In the genomic region with DNA sequence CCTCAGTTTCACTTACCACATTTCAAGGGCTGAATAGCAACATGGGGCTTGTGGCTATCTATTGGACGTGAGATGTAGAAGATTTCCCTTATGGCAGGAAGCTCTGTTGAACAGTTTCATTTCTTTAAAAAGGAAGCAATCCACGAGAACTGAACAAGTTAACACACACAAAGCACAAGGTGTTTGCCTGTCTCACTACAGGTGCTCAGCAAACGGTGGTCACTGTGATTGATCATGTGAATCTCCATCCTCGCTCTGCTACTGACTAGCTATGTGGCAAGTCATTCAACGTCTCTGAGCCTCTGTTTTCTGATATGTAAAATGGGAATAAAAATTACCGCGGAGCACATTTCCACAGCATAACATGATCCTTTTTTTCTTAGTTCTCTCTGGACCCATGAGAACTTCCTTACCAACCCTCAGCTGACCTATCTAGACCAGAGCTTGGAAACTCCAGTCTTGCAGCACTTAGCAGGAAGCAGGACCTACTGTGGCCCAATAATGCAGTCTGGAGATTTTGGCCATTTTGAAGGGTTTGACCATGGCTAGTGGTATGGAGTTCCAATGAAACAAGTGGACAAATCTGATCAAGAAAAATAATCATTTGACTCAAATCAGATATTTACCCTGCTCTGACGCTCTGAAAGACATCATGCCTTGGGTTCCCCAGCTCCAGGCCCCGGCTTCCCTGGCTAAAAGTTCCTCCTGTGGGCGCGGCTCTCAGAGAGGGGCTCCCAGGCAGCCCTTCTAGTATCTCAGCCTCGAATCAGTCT, we compare ENCODE assay signal across 9 cellular contexts.
DNase-seq lines count a peak whose midpoint lies in the region; ATAC-seq, FAIRE-seq and TF ChIP-seq lines count a peak whose summit lies in the region.
"Had no signal": no experiment of that assay in that cellular context is flagged by ENCODE, and none has a peak within 500 bp of the region (broad histone marks: within the 10 kb centered on the region; RNA-seq: fewer than 3 reads in every experiment).

No MANE protein-coding gene starts in this region.

- H2AFZ ChIP-seq in GM12878 (ENCODE audit: control insufficient read depth, low read depth, low read length) = peak overlapping the region; percentile 40

- TF ChIP-seq RAD21 in GM12878 (IDR thresholded peaks at IDR 0.05; ENCODE audit: insufficient read depth, low read depth, low read length) = no peak

- 38% methylated on average over 12 of the region's 12 CpGs for WGBS in GM12878 (ENCODE audit: insufficient coverage, insufficient replicate concordance, low lambda C conversion rate, missing lambda C conversion rate)

- H3K4me3 ChIP-seq in GM12878 (no peak overlapping the region; the same call in 1 of the 2 replicates), stomach smooth muscle (ENCODE audit: low read length in 2 of 2) (no peak overlapping the region), HAP-1 (no peak overlapping the region), colonic mucosa (no peak overlapping the region)

- CTCF ChIA-PET in GM12878 (lab: Yijun Ruan, JAX) = interaction anchor here (0.8 to 1.8 kb wide), 11 partner anchors 8 to 571 kb away, joined by 3 to 7 read pairs (median 4); no protein-coding TSS in a partner anchor

- POLR2A ChIA-PET in GM12878 (lab: Charles Lee) = interaction anchor here (0.8 to 1.7 kb wide), 12 partner anchors 9 to 279 kb away, joined by 3 to 8 read pairs (median 4); partner anchors contain the start of gene ZFP36L1

- DNase-seq in GM19239 (ENCODE audit: insufficient read length, low spot score) (peak; percentile 54), GM12878 (ENCODE audit: low read depth, low spot score) (peak; percentile 92), HAP-1 (ENCODE audit: low spot score in 2 of 2) (no peak), colonic mucosa (no peak), GOT3 (lab: John Stamatoyannopoulos, UW) (no peak), NCI-H1436 (lab: John Stamatoyannopoulos, UW) (no peak)
- DNase-seq: cerebellar nuclear complex had no signal

- H3K9ac ChIP-seq in GM12878 (ENCODE audit: control insufficient read depth, insufficient read depth, low read length) (peak overlapping the region; percentile 57; the same call in 1 of the 2 replicates), stomach smooth muscle (ENCODE audit: low read length in 2 of 2) (no peak overlapping the region), colonic mucosa (ENCODE audit: low read depth in 2 of 2, low read length in 2 of 2) (no peak overlapping the region)

- FAIRE-seq in GM19239 (lab: Jason Lieb, UNC) (peak; percentile 80), GM12878 (lab: Jason Lieb, UNC) (peak; percentile 94)

- no peaks in the 10 kb centered on the region for H4K20me1 ChIP-seq in GM12878 (ENCODE audit: control insufficient read depth, insufficient read depth)

- in situ Hi-C loops in GM12878 (cut with MboI) = no loop called here
- in situ Hi-C loops in HAP-1 (cut with MboI; ENCODE audit: low sequenced_read_pairs) = no loop called here

- H3K79me2 ChIP-seq in GM12878 (ENCODE audit: control insufficient read depth, insufficient read depth, low read length) = no peaks in the 10 kb centered on the region

- peak; percentile 47; the same call in 1 of the 2 replicates for TF ChIP-seq POLR2A in GM12878 (IDR thresholded peaks at IDR 0.05; ENCODE audit: low read depth, low read length)

- SMC1A ChIA-PET in GM12878 (lab: Charles Lee; ENCODE audit: uncharacterized antibody, unreplicated experiment) = interaction anchor here (0.7 to 2.6 kb wide), 34 partner anchors 9 to 631 kb away, joined by 3 to 19 read pairs (median 5); no protein-coding TSS in a partner anchor

- intact Hi-C loops in GM12878 (cut with micrococcal nuclease; ENCODE audit: unreplicated experiment) = loop anchor here (10.0 kb wide), 1 partner anchor 171 kb away; no protein-coding TSS in a partner anchor
- intact Hi-C loops in colonic mucosa (cut with DNase I) = no loop called here

- H3K27ac ChIP-seq in GM12878 (ENCODE audit: control insufficient read depth, insufficient read depth) (peak overlapping the region; percentile 85), stomach smooth muscle (ENCODE audit: low read length) (peak overlapping the region; percentile 95), colonic mucosa (no peak overlapping the region)

- H3K27me3 ChIP-seq in GM12878 (replicated peaks in 1 of 2; ENCODE audit: control insufficient read depth in 2 of 2, insufficient read depth in 2 of 2, low read length in 1 of 2) (no peaks in the 10 kb centered on the region), stomach smooth muscle (ENCODE audit: control insufficient read depth in 1 of 2, insufficient read depth in 2 of 2, low read length in 2 of 2) (no peaks in the 10 kb centered on the region), HAP-1 (ENCODE audit: low read depth) (no peaks in the 10 kb centered on the region), colonic mucosa (no peaks in the 10 kb centered on the region)

- peak overlapping the region; percentile 19; the same call in 1 of the 2 replicates for H3K4me2 ChIP-seq in GM12878 (ENCODE audit: control insufficient read depth, insufficient read depth)

- no peaks in the 10 kb centered on the region for H3K9me3 ChIP-seq in GM12878 (replicated peaks; ENCODE audit: control insufficient read depth, insufficient read depth, low read length)
- no peaks in the 10 kb centered on the region for H3K9me3 ChIP-seq in stomach smooth muscle (ENCODE audit: control insufficient read depth in 2 of 2, low read length in 2 of 2)
- H3K9me3 ChIP-seq in HAP-1 = no peaks in the 10 kb centered on the region
- no peaks in the 10 kb centered on the region for H3K9me3 ChIP-seq in colonic mucosa

- no TSS peak for BruUV-seq in GM12878 (replicated peaks; lab: Mats Ljungman, UMichigan)

- peaks cover 24% of the 10 kb centered on the region for H3K4me1 ChIP-seq in GM12878 (ENCODE audit: control insufficient read depth, insufficient read depth, low read length)
- H3K4me1 ChIP-seq in stomach smooth muscle (ENCODE audit: control insufficient read depth, insufficient read depth, low read length) = peaks cover 66% of the 10 kb centered on the region
- H3K4me1 ChIP-seq in HAP-1 = no peaks in the 10 kb centered on the region
- H3K4me1 ChIP-seq in colonic mucosa = peaks cover 4% of the 10 kb centered on the region

- no peaks in the 10 kb centered on the region for H3K36me3 ChIP-seq in GM12878 (ENCODE audit: control insufficient read depth in 2 of 2, insufficient read depth in 2 of 2, low read length in 1 of 2)
- H3K36me3 ChIP-seq in stomach smooth muscle (ENCODE audit: control insufficient read depth in 2 of 2, insufficient read depth in 2 of 2, low read length in 2 of 2) = no peaks in the 10 kb centered on the region
- no peaks in the 10 kb centered on the region for H3K36me3 ChIP-seq in HAP-1 (replicated peaks)
- H3K36me3 ChIP-seq in colonic mucosa = no peaks in the 10 kb centered on the region

- ATAC-seq in HG02981 (IDR thresholded peaks at IDR 0.05; ENCODE audit: unreplicated experiment) (peak; percentile 69), GM12878 (peak; percentile 92)

- RAD21 ChIA-PET in GM12878 (lab: Charles Lee; ENCODE audit: unreplicated experiment) = interaction anchor here (0.8 to 3.4 kb wide), 31 partner anchors 8 to 279 kb away, joined by 3 to 16 read pairs (median 4); partner anchors contain the start of gene ZFP36L1

- TF ChIP-seq CTCF in GM12878 (IDR thresholded peaks at IDR 0.05 in 2 of 3, conservative IDR thresholded peaks at IDR 0.05 in 1 of 3; ENCODE audit: control insufficient read depth in 2 of 3, extremely low read depth in 1 of 3, insufficient read depth in 1 of 3, low read depth in 3 of 3, low read length in 3 of 3) (no peak), colonic mucosa (IDR thresholded peaks at IDR 0.05) (no peak)

- TF ChIP-seq EP300 in GM12878 (IDR thresholded peaks at IDR 0.05; ENCODE audit: borderline replicate concordance in 1 of 2, control insufficient read depth in 1 of 2, low read depth in 2 of 2, low read length in 2 of 2) = 0 out of 4 replicates have a peak, but pooled peaks of 1 of the 2 experiments have one; percentile 46

TF ChIP-seq in GM12878, 131 proteins besides CTCF, POLR2A, EP300 and RAD21 (continues in another document):
- TF ChIP-seq MEF2A (IDR thresholded peaks at IDR 0.05; ENCODE audit: insufficient read depth, low read depth, low read length) (0 out of 2 replicates have a peak, but pooled peaks have one; percentile 49), PAX5 (IDR thresholded peaks at IDR 0.05; ENCODE audit: borderline replicate concordance, low read depth, low read length) (peak; percentile 33; the same call in 1 of the 2 replicates), ZNF24 (IDR thresholded peaks at IDR 0.05) (peak; percentile 93), ATF7 (IDR thresholded peaks at IDR 0.05; ENCODE audit: low read depth) (0 out of 2 replicates have a peak, but pooled peaks have one; percentile 26), IRF4 (IDR thresholded peaks at IDR 0.05; ENCODE audit: low read depth, low read length) (0 out of 2 replicates have a peak, but pooled peaks have one; percentile 29), SP1 (IDR thresholded peaks at IDR 0.05; ENCODE audit: low read depth, low read length) (peak; percentile 10)
- TF ChIP-seq, protein P1, sequence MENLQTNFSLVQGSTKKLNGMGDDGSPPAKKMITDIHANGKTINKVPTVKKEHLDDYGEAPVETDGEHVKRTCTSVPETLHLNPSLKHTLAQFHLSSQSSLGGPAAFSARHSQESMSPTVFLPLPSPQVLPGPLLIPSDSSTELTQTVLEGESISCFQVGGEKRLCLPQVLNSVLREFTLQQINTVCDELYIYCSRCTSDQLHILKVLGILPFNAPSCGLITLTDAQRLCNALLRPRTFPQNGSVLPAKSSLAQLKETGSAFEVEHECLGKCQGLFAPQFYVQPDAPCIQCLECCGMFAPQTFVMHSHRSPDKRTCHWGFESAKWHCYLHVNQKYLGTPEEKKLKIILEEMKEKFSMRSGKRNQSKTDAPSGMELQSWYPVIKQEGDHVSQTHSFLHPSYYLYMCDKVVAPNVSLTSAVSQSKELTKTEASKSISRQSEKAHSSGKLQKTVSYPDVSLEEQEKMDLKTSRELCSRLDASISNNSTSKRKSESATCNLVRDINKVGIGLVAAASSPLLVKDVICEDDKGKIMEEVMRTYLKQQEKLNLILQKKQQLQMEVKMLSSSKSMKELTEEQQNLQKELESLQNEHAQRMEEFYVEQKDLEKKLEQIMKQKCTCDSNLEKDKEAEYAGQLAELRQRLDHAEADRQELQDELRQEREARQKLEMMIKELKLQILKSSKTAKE (IDR thresholded peaks at IDR 0.05; ENCODE audit: low read depth, poor library complexity, severe bottlenecking) = peak; percentile 23
- TF ChIP-seq, protein P2, sequence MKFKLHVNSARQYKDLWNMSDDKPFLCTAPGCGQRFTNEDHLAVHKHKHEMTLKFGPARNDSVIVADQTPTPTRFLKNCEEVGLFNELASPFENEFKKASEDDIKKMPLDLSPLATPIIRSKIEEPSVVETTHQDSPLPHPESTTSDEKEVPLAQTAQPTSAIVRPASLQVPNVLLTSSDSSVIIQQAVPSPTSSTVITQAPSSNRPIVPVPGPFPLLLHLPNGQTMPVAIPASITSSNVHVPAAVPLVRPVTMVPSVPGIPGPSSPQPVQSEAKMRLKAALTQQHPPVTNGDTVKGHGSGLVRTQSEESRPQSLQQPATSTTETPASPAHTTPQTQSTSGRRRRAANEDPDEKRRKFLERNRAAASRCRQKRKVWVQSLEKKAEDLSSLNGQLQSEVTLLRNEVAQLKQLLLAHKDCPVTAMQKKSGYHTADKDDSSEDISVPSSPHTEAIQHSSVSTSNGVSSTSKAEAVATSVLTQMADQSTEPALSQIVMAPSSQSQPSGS (IDR thresholded peaks at IDR 0.05; ENCODE audit: low read length) = peak; percentile 54; the same call in 1 of the 2 replicates

Comparison
In these comparisons a context has a peak if more than half of its experiments do, and no peak if none do; other contexts are left out.
1. DNase-seq: peak in GM19239 (single experiment) and GM12878 (single experiment); none in HAP-1 (0 of 2), colonic mucosa (single experiment), GOT3 (single experiment) and NCI-H1436 (single experiment).